Comparison of ENCODE assay signal across 1 cellular context in the genomic region with DNA sequence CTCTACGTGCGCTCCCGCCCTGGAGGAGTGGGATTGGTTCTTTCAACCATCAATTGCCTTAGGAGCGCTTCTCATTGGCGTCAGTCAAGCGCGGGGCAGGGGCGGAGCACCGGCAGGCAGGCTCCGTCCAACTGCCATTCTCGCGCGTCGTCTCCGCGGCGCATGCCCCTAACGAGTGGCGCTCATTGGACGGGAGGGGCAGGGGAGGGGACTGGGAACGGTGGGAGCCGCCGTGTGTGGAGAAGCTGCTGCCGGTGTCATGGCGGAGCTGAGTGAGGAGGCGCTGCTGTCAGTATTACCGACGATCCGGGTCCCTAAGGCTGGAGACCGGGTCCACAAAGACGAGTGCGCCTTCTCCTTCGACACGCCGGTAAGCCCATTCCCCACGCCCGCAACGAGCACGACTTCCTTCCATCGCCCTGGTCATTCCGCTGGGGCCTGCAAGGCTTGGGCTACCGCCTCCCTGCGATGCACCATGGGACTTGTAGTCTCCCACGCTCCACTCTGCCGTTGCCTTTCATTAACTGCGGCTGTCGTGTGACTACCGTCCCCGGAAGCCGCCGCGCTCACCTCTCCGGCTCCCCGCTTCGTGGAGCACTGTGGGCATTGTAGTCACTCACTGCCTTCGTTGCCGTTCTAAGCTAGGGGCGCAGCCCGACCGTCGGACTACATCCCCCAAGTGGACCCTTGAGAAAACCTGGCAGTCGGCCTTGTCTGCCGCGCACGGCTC.
TF ChIP-seq lines count a peak whose summit lies in the region.

A gene with protein sequence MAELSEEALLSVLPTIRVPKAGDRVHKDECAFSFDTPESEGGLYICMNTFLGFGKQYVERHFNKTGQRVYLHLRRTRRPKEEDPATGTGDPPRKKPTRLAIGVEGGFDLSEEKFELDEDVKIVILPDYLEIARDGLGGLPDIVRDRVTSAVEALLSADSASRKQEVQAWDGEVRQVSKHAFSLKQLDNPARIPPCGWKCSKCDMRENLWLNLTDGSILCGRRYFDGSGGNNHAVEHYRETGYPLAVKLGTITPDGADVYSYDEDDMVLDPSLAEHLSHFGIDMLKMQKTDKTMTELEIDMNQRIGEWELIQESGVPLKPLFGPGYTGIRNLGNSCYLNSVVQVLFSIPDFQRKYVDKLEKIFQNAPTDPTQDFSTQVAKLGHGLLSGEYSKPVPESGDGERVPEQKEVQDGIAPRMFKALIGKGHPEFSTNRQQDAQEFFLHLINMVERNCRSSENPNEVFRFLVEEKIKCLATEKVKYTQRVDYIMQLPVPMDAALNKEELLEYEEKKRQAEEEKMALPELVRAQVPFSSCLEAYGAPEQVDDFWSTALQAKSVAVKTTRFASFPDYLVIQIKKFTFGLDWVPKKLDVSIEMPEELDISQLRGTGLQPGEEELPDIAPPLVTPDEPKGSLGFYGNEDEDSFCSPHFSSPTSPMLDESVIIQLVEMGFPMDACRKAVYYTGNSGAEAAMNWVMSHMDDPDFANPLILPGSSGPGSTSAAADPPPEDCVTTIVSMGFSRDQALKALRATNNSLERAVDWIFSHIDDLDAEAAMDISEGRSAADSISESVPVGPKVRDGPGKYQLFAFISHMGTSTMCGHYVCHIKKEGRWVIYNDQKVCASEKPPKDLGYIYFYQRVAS (plus strand): TSS at position 230 of the 730 bp plus-strand sequence. CDS start 30 bp downstream, at position 260.

TF ChIP-seq in H1, 55 proteins besides CTCF, POLR2A, EP300 and RAD21 (continued from another document):
- TF ChIP-seq GTF2F1 (IDR thresholded peaks at IDR 0.05; ENCODE audit: borderline replicate concordance, low read depth, low read length) (no peak), SIN3A (conservative IDR thresholded peaks at IDR 0.05 in 1 of 2, IDR thresholded peaks at IDR 0.05 in 1 of 2; ENCODE audit: low read depth in 1 of 2, low read length in 2 of 2) (peak in 1 of 2 experiments; percentile 83; a peak in 1 of 4 replicates), POLR2AphosphoS5 (IDR thresholded peaks at IDR 0.05; ENCODE audit: low read depth, low read length) (peak; percentile 74; the same call in 1 of the 2 replicates), GABPA (IDR thresholded peaks at IDR 0.05; ENCODE audit: borderline replicate concordance, insufficient read depth, low read length) (peak; percentile 75; the same call in 1 of the 2 replicates), TBP (IDR thresholded peaks at IDR 0.05; ENCODE audit: low read depth, low read length) (no peak), KDM1A (IDR thresholded peaks at IDR 0.05; ENCODE audit: borderline replicate concordance, low read length) (no peak), SRF (IDR thresholded peaks at IDR 0.05; ENCODE audit: low read depth, low read length) (no peak), RFX5 (IDR thresholded peaks at IDR 0.05; ENCODE audit: borderline replicate concordance, low read depth, low read length) (no peak)
